ENCODE assay signal across 8 cellular contexts in genomic region chr2:55483723-55484499, GRCh38. TPM values are rescaled to one million over a fixed set of nuclear protein-coding genes. Genes with fewer than 3 reads are reported as not detected.
DNase-seq lines count a peak whose midpoint lies in the region; ATAC-seq, FAIRE-seq and TF ChIP-seq lines count a peak whose summit lies in the region.
"Not testable (repeated sequence)": the region's sequence is repeated elsewhere in the genome, so short reads cannot be mapped to it uniquely, and the experiment has no call there.

No MANE protein-coding gene starts in this region.

- H2BK15ac ChIP-seq in neuronal stem cell (ENCODE audit: low read length) = not testable (repeated sequence)

- H3K36me3 ChIP-seq in astrocyte (ENCODE audit: insufficient read depth, low read length); HepG2 (replicated peaks in 1 of 2; ENCODE audit: control insufficient read depth in 1 of 2, insufficient read depth in 2 of 2, low read length in 2 of 2); neuronal stem cell (replicated peaks in 1 of 2; ENCODE audit: control insufficient read depth in 2 of 2, insufficient read depth in 2 of 2, low read length in 2 of 2): not testable (repeated sequence)

- not testable (repeated sequence) for H3K4me1 ChIP-seq in astrocyte (ENCODE audit: insufficient read depth, low read length); HepG2 (ENCODE audit: insufficient read depth, low read length); neuronal stem cell (ENCODE audit: control insufficient read depth in 2 of 2, insufficient read depth in 1 of 2, low read depth in 1 of 2, low read length in 2 of 2)

- not testable (repeated sequence) for H4K8ac ChIP-seq in neuronal stem cell (ENCODE audit: low read depth, low read length)

- not testable (repeated sequence) for H3K36me3 Mint-ChIP-seq in astrocyte (ENCODE audit: low read depth, unreplicated experiment)

- not testable (repeated sequence) for H4K91ac ChIP-seq in neuronal stem cell (ENCODE audit: low read depth, low read length, poor library complexity)

- peaks cover 12% of the 10 kb centered on the region for H3K4me1 Mint-ChIP-seq in astrocyte (ENCODE audit: low read depth, unreplicated experiment)

- not testable (repeated sequence) for H3K9me3 Mint-ChIP-seq in astrocyte (ENCODE audit: unreplicated experiment)

- H2BK5ac ChIP-seq in neuronal stem cell (ENCODE audit: low read length) = not testable (repeated sequence)

- H3K9ac ChIP-seq in astrocyte (ENCODE audit: low read length); HepG2 (ENCODE audit: insufficient read depth, low read depth, low read length); neuronal stem cell (ENCODE audit: low read depth, low read length, poor library complexity): not testable (repeated sequence)

- WGBS in HepG2 (ENCODE audit: low lambda C conversion rate) = 70% methylated on average over 5 of the region's 5 CpGs
- no CpG with 5 or more reads among the region's 5 CpGs for WGBS in neuronal stem cell (ENCODE audit: extremely low coverage in 2 of 2, insufficient read length in 2 of 2, insufficient replicate concordance in 1 of 2), 2 donors

- intact Hi-C loops in HepG2 (cut with micrococcal nuclease; ENCODE audit: unreplicated experiment) = not testable (repeated sequence)

- CTCF ChIA-PET in HepG2 (lab: Yijun Ruan, JAX; ENCODE audit: low intra/inter-chr PET ratio, low total read pairs) = not testable (repeated sequence)

- H3K4me2 ChIP-seq in astrocyte (ENCODE audit: low read length); HepG2 (ENCODE audit: low read depth, low read length); neuronal stem cell (ENCODE audit: insufficient read depth, low read length, poor library complexity, severe bottlenecking): not testable (repeated sequence)

- not testable (repeated sequence) for H3K23ac ChIP-seq in neuronal stem cell (ENCODE audit: low read depth, low read length, poor library complexity)

- not testable (repeated sequence) for H2BK12ac ChIP-seq in neuronal stem cell (ENCODE audit: low read length)

- not testable (repeated sequence) for TF ChIP-seq RAD21 in HepG2 (CRISPR knock-in tag; IDR thresholded peaks at IDR 0.05)

- not testable (repeated sequence) for H3K18ac ChIP-seq in neuronal stem cell (ENCODE audit: low read length)

- TF ChIP-seq EP300 in HepG2 (IDR thresholded peaks at IDR 0.05; ENCODE audit: low read depth in 2 of 2, low read length in 2 of 2); HepG2 (CRISPR knock-in tag; IDR thresholded peaks at IDR 0.05; ENCODE audit: borderline replicate concordance): not testable (repeated sequence)

- not testable (repeated sequence) for H3K79me1 ChIP-seq in neuronal stem cell (ENCODE audit: low read depth, low read length)

- not testable (repeated sequence) for H4K20me1 ChIP-seq in astrocyte (ENCODE audit: insufficient read depth, low read length); HepG2 (ENCODE audit: insufficient read depth, low read length)

- TF ChIP-seq CTCF in HL-60 (IDR thresholded peaks at IDR 0.05; ENCODE audit: insufficient read depth, low read length); astrocyte (IDR thresholded peaks at IDR 0.05; ENCODE audit: insufficient read depth, low read depth, low read length); HepG2 (CRISPR knock-in tag; IDR thresholded peaks at IDR 0.05): not testable (repeated sequence)

- H3K4ac ChIP-seq in neuronal stem cell (ENCODE audit: low read length) = not testable (repeated sequence)

- not testable (repeated sequence) for H3K27me3 Mint-ChIP-seq in astrocyte (ENCODE audit: low read depth, unreplicated experiment)

- not testable (repeated sequence) for H2AK5ac ChIP-seq in neuronal stem cell (ENCODE audit: low read depth, low read length)

- not testable (repeated sequence) for H3K4me3 Mint-ChIP-seq in astrocyte (ENCODE audit: unreplicated experiment)

- not testable (repeated sequence) for H3K4me3 ChIP-seq in HL-60 (replicated peaks; ENCODE audit: insufficient read depth, low read length); astrocyte (ENCODE audit: insufficient read depth, low read depth, low read length); HepG2 (replicated peaks in 1 of 3; ENCODE audit: insufficient read depth in 1 of 3, low read depth in 2 of 3, low read length in 3 of 3); neuronal stem cell (ENCODE audit: low read length in 2 of 2)

- in situ Hi-C loops in HepG2 (cut with HindIII; ENCODE audit: extremely low pct_ligation_motif_present, low pct_unique_long_range_greater_than_20kb) = not testable (repeated sequence)

- not testable (repeated sequence) for H3K27me3 ChIP-seq in HL-60 (ENCODE audit: insufficient read depth, poor library complexity, severe bottlenecking); astrocyte (ENCODE audit: insufficient read depth, low read length); HepG2 (ENCODE audit: control insufficient read depth in 1 of 2, insufficient read depth in 2 of 2, low read length in 2 of 2); neuronal stem cell (ENCODE audit: control insufficient read depth in 3 of 3, insufficient read depth in 3 of 3, low read depth in 1 of 3, low read length in 3 of 3)

- FAIRE-seq in astrocyte (lab: Jason Lieb, UNC); HepG2 (lab: Jason Lieb, UNC): not testable (repeated sequence)

- H3K79me2 ChIP-seq in astrocyte (ENCODE audit: insufficient read depth, low read length); HepG2 (ENCODE audit: insufficient read depth, low read length): not testable (repeated sequence)

- peak overlapping the region; percentile 56 for H2AFZ ChIP-seq in astrocyte (ENCODE audit: low read depth, low read length)
- not testable (repeated sequence) for H2AFZ ChIP-seq in HepG2 (ENCODE audit: low read length)
- peak overlapping the region; percentile 59 for H2AFZ ChIP-seq in neuronal stem cell (ENCODE audit: low read length)

- ATAC-seq in HepG2 = not testable (repeated sequence)

- peak overlapping the region; percentile 86 for H3K27ac Mint-ChIP-seq in astrocyte (ENCODE audit: unreplicated experiment)

- DNase-seq in CD1c-positive myeloid dendritic cell (ENCODE audit: extremely low spot score) = peak; percentile 87
- DNase-seq in HL-60 (ENCODE audit: low read depth in 1 of 2, low spot score in 1 of 2) = peak; percentile 33 to 64
- DNase-seq in MV-4-11 (lab: John Stamatoyannopoulos, UW) = peak; percentile 77
- peak; percentile 38 for DNase-seq in OCI-M1 (lab: John Stamatoyannopoulos, UW)
- not testable (repeated sequence) for DNase-seq in astrocyte (ENCODE audit: low read depth); HepG2 (ENCODE audit: low spot score); neuronal stem cell (ENCODE audit: low spot score)
- peak; percentile 8 for DNase-seq in globus pallidus (ENCODE audit: low spot score)

- not testable (repeated sequence) for H3K27ac ChIP-seq in HL-60 (replicated peaks); astrocyte (ENCODE audit: low read depth, low read length); HepG2 (ENCODE audit: extremely low read length, insufficient read depth, low read length); neuronal stem cell (replicated peaks; ENCODE audit: low read length)

- BruUV-seq in HepG2 (replicated peaks; lab: Mats Ljungman, UMichigan) = not testable (repeated sequence)

- POLR2A ChIA-PET in HepG2 (lab: Yijun Ruan, JAX) = not testable (repeated sequence)

- TF ChIP-seq POLR2A in HepG2 (IDR thresholded peaks at IDR 0.05; ENCODE audit: insufficient read depth in 1 of 2, low read depth in 2 of 2, low read length in 2 of 2) = not testable (repeated sequence)

- H3K14ac ChIP-seq in neuronal stem cell (ENCODE audit: low read length) = not testable (repeated sequence)

- H2BK120ac ChIP-seq in neuronal stem cell (ENCODE audit: low read depth, low read length) = not testable (repeated sequence)

- H3K9me3 ChIP-seq in astrocyte (ENCODE audit: insufficient read depth, low read depth, low read length); HepG2 (ENCODE audit: low read length); neuronal stem cell (replicated peaks in 1 of 2; ENCODE audit: control insufficient read depth in 2 of 2, insufficient read depth in 1 of 2, low read depth in 1 of 2, low read length in 2 of 2): not testable (repeated sequence)

TF ChIP-seq in HepG2, 621 proteins besides CTCF, POLR2A, EP300 and RAD21 (continues in another document):
- TF ChIP-seq PCBP2 (optimal IDR thresholded peaks at IDR 0.05; ENCODE audit: low read depth, low read length, poor library complexity, severe bottlenecking) = peak; percentile 58

RNA-seq across cellular contexts. Expression of gene CFAP36, which starts 35.6 kb away (rescaled TPM):
- total RNA-seq in astrocyte = 23.6 and 28.5 TPM in 2 replicates
- total RNA-seq in HepG2 (2016; rRNA removed; fragmentation: Illumina TruSeq; extraction: Trizol) = 37.3 and 42.2 TPM in 2 replicates
- total RNA-seq in HepG2 (2016; cell fraction: cytosol; rRNA removed; fragmentation: Illumina TruSeq; extraction: Trizol; ENCODE audit: low read depth) = 11.6 and 13.0 TPM in 2 replicates
- total RNA-seq in HepG2 (2016; cell fraction: insoluble cytoplasmic fraction; rRNA removed; fragmentation: Illumina TruSeq; extraction: Trizol) = 35.6 and 47.7 TPM in 2 replicates
- 29.4 and 36.1 TPM in 2 replicates for total RNA-seq in HepG2 (2016; cell fraction: membrane; rRNA removed; fragmentation: Illumina TruSeq; extraction: Trizol)
- total RNA-seq in HepG2 (2016; cell fraction: nucleus; rRNA removed; fragmentation: Illumina TruSeq; extraction: Trizol) = 19.9 and 26.7 TPM in 2 replicates
- 8.1 and 10.6 TPM in 2 replicates for polyA plus RNA-seq in HepG2 (2011; rRNA removed)
- polyA plus RNA-seq in HepG2 (2011; cell fraction: cytosol; rRNA removed) = 4.1 and 4.5 TPM in 2 replicates
- polyA plus RNA-seq in HepG2 (2011; cell fraction: nucleus; rRNA removed) = 2.7 and 3.2 TPM in 2 replicates
- polyA plus RNA-seq in HepG2 (2012) = 9.8 and 17.8 TPM in 2 replicates
- 21.2 and 22.2 TPM in 2 replicates for polyA plus RNA-seq in HepG2 (2016; cell fraction: cytosol; fragmentation: Illumina TruSeq; extraction: Trizol; ENCODE audit: low read depth)
- polyA plus RNA-seq in HepG2 (2016; cell fraction: insoluble cytoplasmic fraction; fragmentation: Illumina TruSeq; extraction: Trizol; ENCODE audit: low read depth) = 44.7 and 50.3 TPM in 2 replicates
- polyA plus RNA-seq in HepG2 (2016; cell fraction: membrane; fragmentation: Illumina TruSeq; extraction: Trizol; ENCODE audit: low read depth) = 31.9 and 32.8 TPM in 2 replicates
- 39.7 and 42.2 TPM in 2 replicates for polyA plus RNA-seq in HepG2 (2016; cell fraction: nucleus; fragmentation: Illumina TruSeq; extraction: Trizol; ENCODE audit: insufficient read depth, low read depth)
- 1.8 and 4.8 TPM in 2 replicates for polyA minus RNA-seq in HepG2 (2011; rRNA and poly(A)+ RNA removed; ENCODE audit: low replicate concordance)
- 2.5 and 4.0 TPM in 2 replicates for polyA minus RNA-seq in HepG2 (2011; cell fraction: cytosol; rRNA and poly(A)+ RNA removed)
- polyA minus RNA-seq in HepG2 (2011; cell fraction: nucleus; rRNA and poly(A)+ RNA removed) = 7.1 and 9.3 TPM in 2 replicates
- 58.4 TPM for polyA plus RNA-seq in neuronal stem cell (2013, experiment 1 of 2)
- polyA plus RNA-seq in neuronal stem cell (2013, experiment 2 of 2) = 63.5 TPM
